In the genomic region with DNA sequence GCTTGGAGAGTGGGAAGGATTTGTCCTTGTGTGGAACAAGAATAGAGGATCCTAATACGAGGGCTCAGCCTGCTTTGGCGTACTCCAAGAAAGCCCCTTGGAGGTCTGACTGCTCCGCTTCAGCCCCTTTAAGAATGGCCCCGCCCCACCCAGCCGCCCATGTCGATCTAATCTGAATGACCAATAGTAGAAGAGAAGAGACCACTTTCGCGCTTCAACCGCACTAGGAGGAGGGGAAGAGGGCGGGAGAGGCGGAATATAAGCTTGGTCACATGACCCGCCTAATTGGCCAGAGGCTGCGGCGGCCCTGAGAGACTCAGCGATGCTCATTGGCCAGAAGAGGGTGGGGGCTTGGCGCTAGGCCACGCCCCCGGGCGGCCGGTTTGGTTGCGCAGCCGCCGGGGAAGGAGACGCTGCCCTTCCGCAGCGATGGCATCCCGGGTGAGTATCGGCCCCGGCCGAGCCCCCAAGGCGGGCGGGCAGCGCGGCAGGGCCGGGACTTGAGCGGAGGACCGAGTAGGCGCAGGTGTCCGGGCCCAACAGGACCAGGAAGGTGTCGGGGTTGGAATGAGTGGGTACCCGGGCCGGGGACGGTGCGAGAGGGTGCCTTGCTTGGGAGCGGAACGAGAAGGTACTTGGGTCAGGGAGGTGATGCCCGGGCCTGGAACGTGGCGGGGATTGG, we compare ENCODE assay signal across 1 cellular context.
A peak's percentile ranks its signal among the peaks of the same experiment; 100 is the strongest.
TF ChIP-seq lines count a peak whose summit lies in the region.

A gene with protein sequence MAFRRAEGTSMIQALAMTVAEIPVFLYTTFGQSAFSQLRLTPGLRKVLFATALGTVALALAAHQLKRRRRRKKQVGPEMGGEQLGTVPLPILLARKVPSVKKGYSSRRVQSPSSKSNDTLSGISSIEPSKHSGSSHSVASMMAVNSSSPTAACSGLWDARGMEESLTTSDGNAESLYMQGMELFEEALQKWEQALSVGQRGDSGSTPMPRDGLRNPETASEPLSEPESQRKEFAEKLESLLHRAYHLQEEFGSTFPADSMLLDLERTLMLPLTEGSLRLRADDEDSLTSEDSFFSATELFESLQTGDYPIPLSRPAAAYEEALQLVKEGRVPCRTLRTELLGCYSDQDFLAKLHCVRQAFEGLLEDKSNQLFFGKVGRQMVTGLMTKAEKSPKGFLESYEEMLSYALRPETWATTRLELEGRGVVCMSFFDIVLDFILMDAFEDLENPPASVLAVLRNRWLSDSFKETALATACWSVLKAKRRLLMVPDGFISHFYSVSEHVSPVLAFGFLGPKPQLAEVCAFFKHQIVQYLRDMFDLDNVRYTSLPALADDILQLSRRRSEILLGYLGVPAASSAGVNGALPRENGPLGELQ (plus strand): TSS at position 386 of the 682 bp plus-strand sequence. CDS start 3,969 bp downstream, outside the sequence.

TF ChIP-seq in HepG2, 621 proteins besides CTCF, POLR2A, EP300 and RAD21 (continued from another document and continues in another):
- peak in 1 of 2 experiments; percentile 42; a peak in 1 of 4 replicates for TF ChIP-seq HMGXB4 (CRISPR knock-in tag; IDR thresholded peaks at IDR 0.05; ENCODE audit: borderline replicate concordance in 1 of 2, low read depth in 1 of 2)
- no peak for TF ChIP-seq HMG20A (CRISPR knock-in tag; IDR thresholded peaks at IDR 0.05; ENCODE audit: borderline replicate concordance)
- TF ChIP-seq, protein P1, sequence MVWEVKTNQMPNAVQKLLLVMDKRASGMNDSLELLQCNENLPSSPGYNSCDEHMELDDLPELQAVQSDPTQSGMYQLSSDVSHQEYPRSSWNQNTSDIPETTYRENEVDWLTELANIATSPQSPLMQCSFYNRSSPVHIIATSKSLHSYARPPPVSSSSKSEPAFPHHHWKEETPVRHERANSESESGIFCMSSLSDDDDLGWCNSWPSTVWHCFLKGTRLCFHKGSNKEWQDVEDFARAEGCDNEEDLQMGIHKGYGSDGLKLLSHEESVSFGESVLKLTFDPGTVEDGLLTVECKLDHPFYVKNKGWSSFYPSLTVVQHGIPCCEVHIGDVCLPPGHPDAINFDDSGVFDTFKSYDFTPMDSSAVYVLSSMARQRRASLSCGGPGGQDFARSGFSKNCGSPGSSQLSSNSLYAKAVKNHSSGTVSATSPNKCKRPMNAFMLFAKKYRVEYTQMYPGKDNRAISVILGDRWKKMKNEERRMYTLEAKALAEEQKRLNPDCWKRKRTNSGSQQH (CRISPR knock-in tag; IDR thresholded peaks at IDR 0.05; ENCODE audit: low read depth) = 0 out of 2 replicates have a peak, but pooled peaks have one; percentile 40
- TF ChIP-seq NFYB (CRISPR knock-in tag; IDR thresholded peaks at IDR 0.05) = peak; percentile 85
- TF ChIP-seq ATRX (CRISPR knock-in tag; IDR thresholded peaks at IDR 0.05; ENCODE audit: borderline replicate concordance) = no peak
- TF ChIP-seq ZNF367 (CRISPR knock-in tag; IDR thresholded peaks at IDR 0.05; ENCODE audit: borderline replicate concordance) = no peak
- no peak for TF ChIP-seq ZNF230 (CRISPR knock-in tag; IDR thresholded peaks at IDR 0.05)
- TF ChIP-seq PHF20 (CRISPR knock-in tag; IDR thresholded peaks at IDR 0.05) = peak; percentile 67
- TF ChIP-seq ZNF816 (CRISPR knock-in tag; IDR thresholded peaks at IDR 0.05; ENCODE audit: borderline replicate concordance) = no peak
- TF ChIP-seq NR2F1 (CRISPR knock-in tag; IDR thresholded peaks at IDR 0.05) = peak in 1 of 2 experiments; percentile 29; a peak in 1 of 4 replicates
- TF ChIP-seq KLF16 (CRISPR knock-in tag; IDR thresholded peaks at IDR 0.05) = peak in 1 of 2 experiments; percentile 76; a peak in 2 of 4 replicates
- TF ChIP-seq, protein P2, sequence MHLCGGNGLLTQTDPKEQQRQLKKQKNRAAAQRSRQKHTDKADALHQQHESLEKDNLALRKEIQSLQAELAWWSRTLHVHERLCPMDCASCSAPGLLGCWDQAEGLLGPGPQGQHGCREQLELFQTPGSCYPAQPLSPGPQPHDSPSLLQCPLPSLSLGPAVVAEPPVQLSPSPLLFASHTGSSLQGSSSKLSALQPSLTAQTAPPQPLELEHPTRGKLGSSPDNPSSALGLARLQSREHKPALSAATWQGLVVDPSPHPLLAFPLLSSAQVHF (CRISPR knock-in tag; IDR thresholded peaks at IDR 0.05) = no peak
- TF ChIP-seq ZNF30 (CRISPR knock-in tag; IDR thresholded peaks at IDR 0.05) = no peak
- TF ChIP-seq POLR2AphosphoS2 (IDR thresholded peaks at IDR 0.05; ENCODE audit: low read depth, low read length) = no peak
- no peak for TF ChIP-seq NRL (CRISPR knock-in tag; IDR thresholded peaks at IDR 0.05; ENCODE audit: borderline replicate concordance)
- no peak for TF ChIP-seq THAP7 (CRISPR knock-in tag; IDR thresholded peaks at IDR 0.05)
- no peak for TF ChIP-seq AGO2 (optimal IDR thresholded peaks at IDR 0.05; ENCODE audit: low read depth, low read length)
- TF ChIP-seq ESRRA (CRISPR knock-in tag; IDR thresholded peaks at IDR 0.05; ENCODE audit: low read depth) = 0 out of 2 replicates have a peak, but pooled peaks have one; percentile 14
- no peak for TF ChIP-seq FOXO4 (CRISPR knock-in tag; conservative IDR thresholded peaks at IDR 0.05)
- peak; percentile 26; the same call in 1 of the 2 replicates for TF ChIP-seq HDAC2 (CRISPR knock-in tag; IDR thresholded peaks at IDR 0.05)
- TF ChIP-seq IKZF5 (CRISPR knock-in tag; IDR thresholded peaks at IDR 0.05) = 0 out of 2 replicates have a peak, but pooled peaks have one; percentile 21
- no peak for TF ChIP-seq JUN (CRISPR knock-in tag; IDR thresholded peaks at IDR 0.05)
- TF ChIP-seq ZNF235 (CRISPR knock-in tag; IDR thresholded peaks at IDR 0.05; ENCODE audit: borderline replicate concordance) = peak; percentile 45; the same call in 1 of the 2 replicates
- no peak for TF ChIP-seq NFE2L1 (CRISPR knock-in tag; IDR thresholded peaks at IDR 0.05; ENCODE audit: borderline replicate concordance)
- TF ChIP-seq PAX8 (CRISPR knock-in tag; IDR thresholded peaks at IDR 0.05; ENCODE audit: borderline replicate concordance) = no peak
- peak; percentile 89 for TF ChIP-seq POLR2G (IDR thresholded peaks at IDR 0.05; ENCODE audit: low read depth, low read length)
- TF ChIP-seq MIER2 (CRISPR knock-in tag; IDR thresholded peaks at IDR 0.05) = 0 out of 2 replicates have a peak, but pooled peaks have one; percentile 12
- 0 out of 2 replicates have a peak, but pooled peaks have one; percentile 15 for TF ChIP-seq SMAD1 (CRISPR knock-in tag; IDR thresholded peaks at IDR 0.05; ENCODE audit: borderline replicate concordance, low read depth)
- 0 out of 2 replicates have a peak, but pooled peaks have one; percentile 9 for TF ChIP-seq ZMAT3 (CRISPR knock-in tag; conservative IDR thresholded peaks at IDR 0.05)
- TF ChIP-seq, protein P3, sequence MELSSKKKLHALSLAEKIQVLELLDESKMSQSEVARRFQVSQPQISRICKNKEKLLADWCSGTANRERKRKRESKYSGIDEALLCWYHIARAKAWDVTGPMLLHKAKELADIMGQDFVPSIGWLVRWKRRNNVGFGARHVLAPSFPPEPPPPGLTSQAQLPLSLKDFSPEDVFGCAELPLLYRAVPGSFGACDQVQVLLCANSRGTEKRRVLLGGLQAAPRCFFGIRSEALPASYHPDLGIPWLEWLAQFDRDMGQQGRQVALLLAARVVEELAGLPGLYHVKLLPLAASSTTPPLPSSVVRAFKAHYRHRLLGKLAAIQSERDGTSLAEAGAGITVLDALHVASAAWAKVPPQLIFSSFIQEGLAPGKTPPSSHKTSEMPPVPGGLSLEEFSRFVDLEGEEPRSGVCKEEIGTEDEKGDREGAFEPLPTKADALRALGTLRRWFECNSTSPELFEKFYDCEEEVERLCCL (CRISPR knock-in tag; IDR thresholded peaks at IDR 0.05; ENCODE audit: borderline replicate concordance) = no peak
- peak; percentile 87 for TF ChIP-seq PHF21A (CRISPR knock-in tag; IDR thresholded peaks at IDR 0.05)
- peak; percentile 37; the same call in 1 of the 2 replicates for TF ChIP-seq ZNF335 (CRISPR knock-in tag; IDR thresholded peaks at IDR 0.05)
- TF ChIP-seq CEBPG (CRISPR knock-in tag; IDR thresholded peaks at IDR 0.05) = peak; percentile 60
- TF ChIP-seq, protein P4, sequence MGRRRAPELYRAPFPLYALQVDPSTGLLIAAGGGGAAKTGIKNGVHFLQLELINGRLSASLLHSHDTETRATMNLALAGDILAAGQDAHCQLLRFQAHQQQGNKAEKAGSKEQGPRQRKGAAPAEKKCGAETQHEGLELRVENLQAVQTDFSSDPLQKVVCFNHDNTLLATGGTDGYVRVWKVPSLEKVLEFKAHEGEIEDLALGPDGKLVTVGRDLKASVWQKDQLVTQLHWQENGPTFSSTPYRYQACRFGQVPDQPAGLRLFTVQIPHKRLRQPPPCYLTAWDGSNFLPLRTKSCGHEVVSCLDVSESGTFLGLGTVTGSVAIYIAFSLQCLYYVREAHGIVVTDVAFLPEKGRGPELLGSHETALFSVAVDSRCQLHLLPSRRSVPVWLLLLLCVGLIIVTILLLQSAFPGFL (CRISPR knock-in tag; IDR thresholded peaks at IDR 0.05) = 0 out of 2 replicates have a peak, but pooled peaks have one; percentile 46
- TF ChIP-seq ARNT2 (CRISPR knock-in tag; IDR thresholded peaks at IDR 0.05; ENCODE audit: low read depth) = peak; percentile 13; the same call in 1 of the 2 replicates
- TF ChIP-seq HDAC6 (IDR thresholded peaks at IDR 0.05; ENCODE audit: low read depth, low read length) = no peak
- TF ChIP-seq, protein P5, sequence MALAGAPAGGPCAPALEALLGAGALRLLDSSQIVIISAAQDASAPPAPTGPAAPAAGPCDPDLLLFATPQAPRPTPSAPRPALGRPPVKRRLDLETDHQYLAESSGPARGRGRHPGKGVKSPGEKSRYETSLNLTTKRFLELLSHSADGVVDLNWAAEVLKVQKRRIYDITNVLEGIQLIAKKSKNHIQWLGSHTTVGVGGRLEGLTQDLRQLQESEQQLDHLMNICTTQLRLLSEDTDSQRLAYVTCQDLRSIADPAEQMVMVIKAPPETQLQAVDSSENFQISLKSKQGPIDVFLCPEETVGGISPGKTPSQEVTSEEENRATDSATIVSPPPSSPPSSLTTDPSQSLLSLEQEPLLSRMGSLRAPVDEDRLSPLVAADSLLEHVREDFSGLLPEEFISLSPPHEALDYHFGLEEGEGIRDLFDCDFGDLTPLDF (CRISPR knock-in tag; IDR thresholded peaks at IDR 0.05) = peak; percentile 74; the same call in 1 of the 2 replicates
- TF ChIP-seq SALL1 (CRISPR knock-in tag; IDR thresholded peaks at IDR 0.05) = peak; percentile 35; the same call in 1 of the 2 replicates
- TF ChIP-seq SATB2 (CRISPR knock-in tag; IDR thresholded peaks at IDR 0.05) = no peak
- peak; percentile 48; the same call in 1 of the 2 replicates for TF ChIP-seq ZNF639 (CRISPR knock-in tag; conservative IDR thresholded peaks at IDR 0.05)
- TF ChIP-seq ZNF839 (CRISPR knock-in tag; IDR thresholded peaks at IDR 0.05; ENCODE audit: borderline replicate concordance) = no peak
- no peak for TF ChIP-seq ZFP1 (CRISPR knock-in tag; IDR thresholded peaks at IDR 0.05)
- TF ChIP-seq ZNF614 (CRISPR knock-in tag; IDR thresholded peaks at IDR 0.05; ENCODE audit: borderline replicate concordance) = no peak
- no peak for TF ChIP-seq DBP (CRISPR knock-in tag; IDR thresholded peaks at IDR 0.05; ENCODE audit: not compliant biosample characterization)
- no peak for TF ChIP-seq RELA (CRISPR knock-in tag; IDR thresholded peaks at IDR 0.05)
- TF ChIP-seq FOXP1 (IDR thresholded peaks at IDR 0.05) = no peak
- TF ChIP-seq FOXP1 (CRISPR knock-in tag; IDR thresholded peaks at IDR 0.05) = no peak
